ENCODE assay signal across 10 cellular contexts in the genomic region with DNA sequence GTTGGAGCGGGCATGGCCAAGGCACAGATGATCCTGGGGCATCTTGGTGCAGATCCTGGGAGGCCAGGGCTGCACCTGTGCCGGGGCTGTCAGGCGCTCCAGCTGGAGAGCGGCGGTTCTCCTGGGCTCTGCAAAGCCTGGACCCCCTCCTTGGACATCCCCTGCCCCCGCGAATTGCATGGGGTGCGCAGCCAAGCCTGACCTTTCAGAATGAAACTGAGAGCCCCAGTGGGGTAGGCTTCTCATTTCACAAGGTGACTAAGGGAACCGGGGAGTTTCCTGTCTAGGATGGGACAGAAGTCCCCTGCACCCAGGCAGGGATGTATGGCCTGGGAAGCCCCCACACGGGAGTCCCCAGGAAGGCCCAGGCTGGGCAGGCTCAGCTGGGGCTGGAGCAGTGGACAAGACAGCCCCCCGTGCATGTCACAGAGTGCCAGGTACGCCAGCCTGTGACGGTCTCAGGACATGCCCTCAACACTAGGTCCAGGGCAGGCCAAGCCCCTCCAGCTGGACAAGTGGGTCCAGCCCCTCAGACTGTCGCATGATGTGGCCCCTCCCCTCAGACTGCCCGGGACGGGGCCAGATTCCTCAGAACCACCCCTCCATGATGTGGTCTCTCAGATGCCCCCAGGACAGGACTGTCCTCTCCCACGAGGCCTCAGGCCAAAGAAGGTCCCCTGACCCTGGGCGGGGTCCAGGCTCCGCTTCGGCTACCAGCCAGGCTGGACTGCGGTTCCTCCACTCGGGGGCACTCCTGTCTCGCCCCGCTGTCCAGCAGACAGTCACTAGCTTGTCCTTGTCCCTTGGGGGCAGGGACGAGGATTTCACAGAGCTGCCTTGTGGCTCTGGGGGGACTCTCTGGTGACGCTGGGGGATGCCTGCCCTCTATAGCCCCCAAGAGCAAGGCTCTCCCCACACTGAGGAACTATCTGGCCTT. TPM values are rescaled to one million over a fixed set of nuclear protein-coding genes. Genes with fewer than 3 reads are reported as not detected.
DNase-seq lines count a peak whose midpoint lies in the region; ATAC-seq and TF ChIP-seq lines count a peak whose summit lies in the region.
"Had no signal": no experiment of that assay in that cellular context is flagged by ENCODE, and none has a peak within 500 bp of the region (broad histone marks: within the 10 kb centered on the region; RNA-seq: fewer than 3 reads in every experiment).

No MANE protein-coding gene starts in this region.

- no peaks in the 10 kb centered on the region for H3K4me1 ChIP-seq in endodermal cell (ENCODE audit: control insufficient read depth, insufficient read depth, low read length)

- no peaks in the 10 kb centered on the region for H3K27me3 ChIP-seq in GM06990 (replicated peaks; ENCODE audit: control insufficient read depth, insufficient read depth, low read length)
- no peaks in the 10 kb centered on the region for H3K27me3 ChIP-seq in endodermal cell (ENCODE audit: control insufficient read depth, insufficient read depth, low read length, poor library complexity, severe bottlenecking)

- no peak overlapping the region for H3K27ac ChIP-seq in endodermal cell (ENCODE audit: low read depth, low read length)

- no peak overlapping the region for H3K4me3 Mint-ChIP-seq in endodermal cell

- H3K4me3 ChIP-seq in GM06990 (replicated peaks; ENCODE audit: low read depth, low read length), result peak overlapping the region; percentile 95
- H3K4me3 ChIP-seq in endodermal cell (ENCODE audit: low read length), result no peak overlapping the region

- H3K9me3 ChIP-seq in endodermal cell (ENCODE audit: control insufficient read depth, low read length), result no peaks in the 10 kb centered on the region

- TF ChIP-seq CTCF in GM06990 (IDR thresholded peaks at IDR 0.05; ENCODE audit: insufficient read depth, low read length, poor library complexity, severe bottlenecking), result no peak
- no peak for TF ChIP-seq CTCF in GM20000 (IDR thresholded peaks at IDR 0.05; ENCODE audit: extremely low read depth, missing control alignments)
- no peak for TF ChIP-seq CTCF in endodermal cell (conservative IDR thresholded peaks at IDR 0.05)

- no peaks in the 10 kb centered on the region for H3K4me1 Mint-ChIP-seq in endodermal cell

- H3K27ac Mint-ChIP-seq in endodermal cell, result no peak overlapping the region

- DNase-seq in GM06990 (ENCODE audit: extremely low read depth, insufficient read length) (peak; percentile 81), GM20000 (ENCODE audit: low spot score) (peak; percentile 90), germinal center (ENCODE audit: low spot score) (peak; percentile 57), MV-4-11 (lab: John Stamatoyannopoulos, UW) (no peak), D341Med (ENCODE audit: low spot score) (no peak), endodermal cell (no peak)

- WGBS in endodermal cell (ENCODE audit: insufficient coverage in 1 of 2, insufficient read length in 1 of 2), 2 experiments, result 85 to 92% methylated on average over 15 to 26 of the region's 26 CpGs

- H3K9me3 Mint-ChIP-seq in endodermal cell, result no peaks in the 10 kb centered on the region

- H3K9ac ChIP-seq in endodermal cell (ENCODE audit: extremely low read depth, low read length, poor library complexity, severe bottlenecking), result no peak overlapping the region

- no peaks in the 10 kb centered on the region for H3K36me3 Mint-ChIP-seq in endodermal cell (ENCODE audit: low read depth)

- H3K36me3 ChIP-seq in GM06990 (ENCODE audit: control insufficient read depth, insufficient read depth, low read length) (peaks cover 25% of the 10 kb centered on the region), endodermal cell (ENCODE audit: control insufficient read depth, insufficient read depth, low read length) (no peaks in the 10 kb centered on the region)

- H3K27me3 Mint-ChIP-seq in endodermal cell (ENCODE audit: insufficient read depth), result no peaks in the 10 kb centered on the region

- ATAC-seq in HG03571 (IDR thresholded peaks at IDR 0.05; ENCODE audit: unreplicated experiment), result peak; percentile 35
- no peak for ATAC-seq in HG03159 (IDR thresholded peaks at IDR 0.05; ENCODE audit: unreplicated experiment)

RNA-seq across cellular contexts. Expression of a gene that starts 2.3 kb away (rescaled TPM):
- not detected for total RNA-seq in endodermal cell
- not detected for polyA plus RNA-seq in endodermal cell (2013, experiment 1 of 2)
- polyA plus RNA-seq in endodermal cell (2013, experiment 2 of 2), result 0.25 TPM
- total RNA-seq: fibroblast of villous mesenchyme had no signal

RNA-seq across cellular contexts. Expression of a gene that starts 16.4 kb away (rescaled TPM):
- total RNA-seq in endodermal cell, result not detected
- polyA plus RNA-seq in endodermal cell (2013, experiment 1 of 2), result not detected
- not detected for polyA plus RNA-seq in endodermal cell (2013, experiment 2 of 2)
- total RNA-seq: fibroblast of villous mesenchyme; T-helper 1 cell treated with Interleukin-12 subunit alpha and Interleukin-12 subunit beta and Interleukin-4 antibody, amounts not matched to agents 30 ng/mL and 1 ng/mL, for 36 hours had no signal

RNA-seq across cellular contexts. Expression of a gene that starts 20.4 kb away (rescaled TPM):
- total RNA-seq in endodermal cell, result not detected
- polyA plus RNA-seq in endodermal cell (2013, experiment 1 of 2), result not detected
- polyA plus RNA-seq in endodermal cell (2013, experiment 2 of 2), result not detected
- total RNA-seq: fibroblast of villous mesenchyme; T-helper 1 cell treated with Interleukin-12 subunit alpha and Interleukin-12 subunit beta and Interleukin-4 antibody, amounts not matched to agents 30 ng/mL and 1 ng/mL, for 36 hours had no signal

RNA-seq across cellular contexts. Expression of a gene that starts 36.5 kb away (rescaled TPM):
- total RNA-seq in endodermal cell, result not detected
- polyA plus RNA-seq in endodermal cell (2013, experiment 1 of 2), result not detected
- polyA plus RNA-seq in endodermal cell (2013, experiment 2 of 2), result not detected
- total RNA-seq: fibroblast of villous mesenchyme; T-helper 1 cell treated with Interleukin-12 subunit alpha and Interleukin-12 subunit beta and Interleukin-4 antibody, amounts not matched to agents 30 ng/mL and 1 ng/mL, for 36 hours had no signal

Comparison
In these comparisons a context has a peak if more than half of its experiments do, and no peak if none do; other contexts are left out.
1. DNase-seq: peak in GM06990 (single experiment), GM20000 (single experiment) and germinal center (single experiment); none in MV-4-11 (single experiment), D341Med (single experiment) and endodermal cell (single experiment).